10 cellular contexts compared by ENCODE assay signal in genomic region chr9:110742741-110743371, GRCh38.
A peak's percentile ranks its signal among the peaks of the same experiment; 100 is the strongest.
DNase-seq lines count a peak whose midpoint lies in the region; ATAC-seq and TF ChIP-seq lines count a peak whose summit lies in the region.
"Had no signal": no experiment of that assay in that cellular context is flagged by ENCODE, and none has a peak within 500 bp of the region (broad histone marks: within the 10 kb centered on the region; RNA-seq: fewer than 3 reads in every experiment).

No MANE protein-coding gene starts in this region.

- no peak for ATAC-seq in RWPE2 (ENCODE audit: low read depth)
- ATAC-seq in GM21576 (IDR thresholded peaks at IDR 0.05; ENCODE audit: unreplicated experiment): no peak
- ATAC-seq in T-helper 17 cell: no peak
- ATAC-seq in GM19455 (IDR thresholded peaks at IDR 0.05; ENCODE audit: unreplicated experiment): no peak

- no peak overlapping the region for H3K4me3 Mint-ChIP-seq in T-helper 17 cell

- H3K27me3 ChIP-seq in BJ (ENCODE audit: control insufficient read depth, insufficient read depth, low read length) (no peaks in the 10 kb centered on the region), RWPE2 (ENCODE audit: insufficient read depth, poor library complexity, severe bottlenecking) (no peaks in the 10 kb centered on the region)

- POLR2A ChIA-PET in BJ (lab: Charles Lee): interaction anchor here (1.0 kb wide), 1 partner anchor 177 kb away, joined by 3 read pairs; no protein-coding TSS in a partner anchor

- H3K4me1 ChIP-seq in RWPE2 (ENCODE audit: insufficient read depth, poor library complexity, severe bottlenecking): peaks cover 50% of the 10 kb centered on the region

- no peak for TF ChIP-seq CTCF in BJ (IDR thresholded peaks at IDR 0.05; ENCODE audit: insufficient read depth, low read depth, low read length)
- TF ChIP-seq CTCF in RWPE2 (IDR thresholded peaks at IDR 0.05; ENCODE audit: poor library complexity, severe bottlenecking): no peak
- no peak for TF ChIP-seq CTCF in foreskin fibroblast (IDR thresholded peaks at IDR 0.05; ENCODE audit: low read depth, low read length)

- H3K27ac Mint-ChIP-seq in T-helper 17 cell: no peak overlapping the region

- DNase-seq in BJ (ENCODE audit: low read depth): no peak
- DNase-seq in RWPE2 (ENCODE audit: low spot score): no peak
- DNase-seq in foreskin fibroblast: peak; percentile 47 to 60
- peak; percentile 61 for DNase-seq in pons (ENCODE audit: low spot score)
- DNase-seq in HK-2 (ENCODE audit: unreplicated experiment): no peak
- DNase-seq in T-helper 17 cell: no peak
- DNase-seq: activated CD4-positive, alpha-beta T cell treated with anti-CD3 and anti-CD28 coated beads, Interleukin-2, amount 50 U/mL, for 4 hours; MM.1S had no signal

- no peaks in the 10 kb centered on the region for H3K9me3 ChIP-seq in RWPE2 (ENCODE audit: severe bottlenecking)
- no peaks in the 10 kb centered on the region for H3K9me3 ChIP-seq in T-helper 17 cell (ENCODE audit: control insufficient read depth, low read length, poor library complexity, severe bottlenecking)

- H3K36me3 ChIP-seq in BJ (ENCODE audit: control insufficient read depth, insufficient read depth, low read length) (no peaks in the 10 kb centered on the region), RWPE2 (ENCODE audit: low read depth) (no peaks in the 10 kb centered on the region)

- no peaks in the 10 kb centered on the region for H3K4me1 Mint-ChIP-seq in T-helper 17 cell

- H3K4me3 ChIP-seq in BJ (ENCODE audit: low read depth, low read length) (peak overlapping the region; percentile 1; the same call in 1 of the 2 replicates), RWPE2 (ENCODE audit: severe bottlenecking) (no peak overlapping the region), foreskin fibroblast (ENCODE audit: low read depth in 1 of 2, low read length in 2 of 2) (peak overlapping the region in 1 of 2 donors; percentile 35)

- CTCF ChIA-PET in BJ (lab: Yijun Ruan, JAX): no interaction called here

- H3K27ac ChIP-seq in RWPE2 (ENCODE audit: poor library complexity, severe bottlenecking): peak overlapping the region; percentile 89

- no peaks in the 10 kb centered on the region for H3K36me3 Mint-ChIP-seq in T-helper 17 cell (ENCODE audit: low read depth)

- no peaks in the 10 kb centered on the region for H3K27me3 Mint-ChIP-seq in T-helper 17 cell

Comparison
In these comparisons a context has a peak if more than half of its experiments do, and no peak if none do; other contexts are left out.
1. DNase-seq: peak in foreskin fibroblast (2 of 2) and pons (single experiment); none in BJ (single experiment), RWPE2 (single experiment), HK-2 (single experiment) and T-helper 17 cell (0 of 3).